In the genomic region with DNA sequence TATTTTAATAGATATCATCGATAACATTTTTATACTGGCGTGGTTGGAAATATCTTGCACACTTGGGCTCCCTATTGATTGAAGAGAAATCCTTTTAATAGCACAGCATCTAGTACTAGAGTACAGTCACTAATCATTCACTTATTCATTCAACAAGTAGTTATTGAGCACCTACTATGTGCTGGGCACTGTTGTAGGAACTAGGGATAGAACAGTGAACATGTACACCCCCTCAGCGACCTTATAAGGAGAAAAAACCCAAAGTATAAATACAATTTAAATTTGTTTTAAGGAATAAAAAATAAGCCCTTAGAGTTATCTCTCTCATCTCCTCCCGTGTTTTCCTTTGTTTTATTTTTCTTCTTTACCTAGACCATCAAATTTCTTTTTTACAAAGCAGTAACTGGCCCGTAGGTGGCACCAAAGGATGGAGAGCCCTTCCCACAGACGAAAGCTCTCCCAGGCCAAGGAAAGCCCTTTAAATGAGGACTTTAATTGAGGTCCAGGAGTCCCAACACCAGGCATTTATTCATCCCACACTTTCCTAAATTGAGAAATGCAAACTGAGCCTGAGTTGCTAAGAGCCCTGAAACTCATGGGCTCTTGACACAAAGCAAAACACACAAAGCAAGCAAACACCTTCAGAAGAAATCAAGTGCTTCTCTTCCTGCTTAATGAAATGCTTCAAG, we compare ENCODE assay signal across 8 cellular contexts. TPM values are rescaled to one million over a fixed set of nuclear protein-coding genes. Genes with fewer than 3 reads are reported as not detected.
DNase-seq lines count a peak whose midpoint lies in the region; ATAC-seq, FAIRE-seq and TF ChIP-seq lines count a peak whose summit lies in the region.

No MANE protein-coding gene starts in this region.

- DNase-seq in CD4-positive, alpha-beta T cell: no peak
- DNase-seq in H54 (ENCODE audit: insufficient read length, low spot score) (peak; percentile 21), RCC 7860 (ENCODE audit: low spot score) (peak; percentile 4), fibroblast of villous mesenchyme (ENCODE audit: low read depth) (peak; percentile 40), thyroid gland (peak; percentile 32 to 44)
- no peak for DNase-seq in naive thymus-derived CD8-positive, alpha-beta T cell

- intact Hi-C loops in CD4-positive, alpha-beta T cell (cut with DNase I, micrococcal nuclease): no loop called here
- intact Hi-C loops in thyroid gland (cut with DNase I): no loop called here

- no peak overlapping the region for H3K27ac ChIP-seq in CD4-positive, alpha-beta T cell (ENCODE audit: low read depth, low read length)
- peak overlapping the region in 1 of 3 donors; percentile 38 for H3K27ac ChIP-seq in thyroid gland

- CTCF ChIA-PET in CD4-positive, alpha-beta T cell (lab: Charles Lee): interaction anchor here (1.0 kb wide), 2 partner anchors 28 to 211 kb away, joined by 3 read pairs; no protein-coding TSS in a partner anchor

- no peaks in the 10 kb centered on the region for H3K9me3 Mint-ChIP-seq in CD4-positive, alpha-beta T cell
- H3K9me3 Mint-ChIP-seq in naive thymus-derived CD8-positive, alpha-beta T cell: no peaks in the 10 kb centered on the region

- peaks cover 14 to 27% of the 10 kb centered on the region in 2 donors for H3K36me3 ChIP-seq in thyroid gland

- FAIRE-seq in H54 (lab: Jason Lieb, UNC) (peak; percentile 50), RCC 7860 (lab: Jason Lieb, UNC) (no peak)

- 46 to 48% methylated on average over 6 of the region's 6 CpGs for WGBS in thyroid gland, 2 donors

- H3K9me3 ChIP-seq in CD4-positive, alpha-beta T cell (ENCODE audit: control insufficient read depth, low read length): no peaks in the 10 kb centered on the region
- no peaks in the 10 kb centered on the region for H3K9me3 ChIP-seq in thyroid gland

- H3K27ac Mint-ChIP-seq in CD4-positive, alpha-beta T cell: peak overlapping the region; percentile 34
- peak overlapping the region in 1 of 10 donors; percentile 50 for H3K27ac Mint-ChIP-seq in naive thymus-derived CD8-positive, alpha-beta T cell

- TF ChIP-seq POLR2A in H54 (IDR thresholded peaks at IDR 0.05; ENCODE audit: low read depth, low read length): no peak
- TF ChIP-seq POLR2A in thyroid gland (IDR thresholded peaks at IDR 0.05): no peak

- no peak overlapping the region for H3K4me3 Mint-ChIP-seq in CD4-positive, alpha-beta T cell
- H3K4me3 Mint-ChIP-seq in naive thymus-derived CD8-positive, alpha-beta T cell: no peak overlapping the region

- H3K27me3 ChIP-seq in CD4-positive, alpha-beta T cell (ENCODE audit: control insufficient read depth, insufficient read depth, low read length): no peaks in the 10 kb centered on the region
- H3K27me3 ChIP-seq in thyroid gland: no peaks in the 10 kb centered on the region

- H3K27me3 Mint-ChIP-seq in CD4-positive, alpha-beta T cell: no peaks in the 10 kb centered on the region
- no peaks in the 10 kb centered on the region for H3K27me3 Mint-ChIP-seq in naive thymus-derived CD8-positive, alpha-beta T cell

- H3K4me1 ChIP-seq in thyroid gland: peaks cover 0 to 4% of the 10 kb centered on the region in 2 donors

- ATAC-seq in CD4-positive, alpha-beta T cell (ENCODE audit: poor library complexity): no peak
- ATAC-seq in GM18517 (IDR thresholded peaks at IDR 0.05; ENCODE audit: unreplicated experiment) (no peak), HG02623 (IDR thresholded peaks at IDR 0.05; ENCODE audit: unreplicated experiment) (no peak)
- no peak for ATAC-seq in naive thymus-derived CD8-positive, alpha-beta T cell

- H3K36me3 Mint-ChIP-seq in CD4-positive, alpha-beta T cell (ENCODE audit: low read depth): peaks cover 44% of the 10 kb centered on the region
- peaks cover 8 to 55% (median 22%) of the 10 kb centered on the region in 3 donors for H3K36me3 Mint-ChIP-seq in naive thymus-derived CD8-positive, alpha-beta T cell

- POLR2A ChIA-PET in CD4-positive, alpha-beta T cell (lab: Charles Lee): interaction anchor here (1.4 kb wide), 1 partner anchor 211 kb away, joined by 5 read pairs; a partner anchor contains a TSS
- POLR2A ChIA-PET in naive thymus-derived CD8-positive, alpha-beta T cell (lab: Charles Lee): no interaction called here

- H3K4me1 Mint-ChIP-seq in CD4-positive, alpha-beta T cell (ENCODE audit: low read depth): peaks cover 21% of the 10 kb centered on the region
- H3K4me1 Mint-ChIP-seq in naive thymus-derived CD8-positive, alpha-beta T cell: peaks cover 6 to 12% (median 9%) of the 10 kb centered on the region in 4 donors

- H3K4me3 ChIP-seq in fibroblast of villous mesenchyme (ENCODE audit: low read depth, low read length) (no peak overlapping the region), thyroid gland (replicated peaks in 1 of 3) (no peak overlapping the region)

- TF ChIP-seq CTCF in CD4-positive, alpha-beta T cell (IDR thresholded peaks at IDR 0.05): peak; percentile 27
- TF ChIP-seq CTCF in fibroblast of villous mesenchyme (IDR thresholded peaks at IDR 0.05; ENCODE audit: insufficient read depth, low read depth, low read length) (peak; percentile 53), thyroid gland (IDR thresholded peaks at IDR 0.05) (peak in 5 of 6 experiments; percentile 13 to 58 (median 51))

RNA-seq across cellular contexts. Expression of a gene that starts 29.0 kb away (rescaled TPM):
- 100 to 1,000 TPM; 116 to 119 TPM for total RNA-seq in CD4-positive, alpha-beta T cell
- 155 and 156 TPM in 2 replicates for total RNA-seq in fibroblast of villous mesenchyme
- total RNA-seq in thyroid gland: 1,000 to 10,000 TPM in 3 of 4 donors, 100 to 1,000 TPM in 1; 695 to 2,015 (median 1,366) TPM
- total RNA-seq in naive thymus-derived CD8-positive, alpha-beta T cell: 10 to 100 TPM; 85.2 to 86.7 TPM
- 100 to 1,000 TPM; 290 to 344 (median 340) TPM for polyA plus RNA-seq in naive thymus-derived CD8-positive, alpha-beta T cell

Comparison
In these comparisons a context has a peak if more than half of its experiments do, and no peak if none do; other contexts are left out.
1. DNase-seq: peak in H54 (single experiment), RCC 7860 (single experiment), fibroblast of villous mesenchyme (single experiment) and thyroid gland (2 of 2); none in CD4-positive, alpha-beta T cell (0 of 10) and naive thymus-derived CD8-positive, alpha-beta T cell (0 of 10).
2. Peak in every context shown above with its lines, with median percentiles within 50 percentile points of each other: CTCF ChIP-seq.